In genomic region chr1:54604051-54604450, GRCh38 we compare ENCODE assay signal across 29 cellular contexts. TPM values are rescaled to one million over a fixed set of nuclear protein-coding genes. Genes with fewer than 3 reads are reported as not detected.
DNase-seq lines count a peak whose midpoint lies in the region; ATAC-seq and TF ChIP-seq lines count a peak whose summit lies in the region.
"Had no signal": no experiment of that assay in that cellular context is flagged by ENCODE, and none has a peak within 500 bp of the region (broad histone marks: within the 10 kb centered on the region; RNA-seq: fewer than 3 reads in every experiment).

No MANE protein-coding gene starts in this region.

- H2BK15ac ChIP-seq in mesenchymal stem cell (ENCODE audit: low read depth, poor library complexity, severe bottlenecking), result no peak overlapping the region

- H3K9ac ChIP-seq in mammary epithelial cell (ENCODE audit: insufficient read depth, low read length) (no peak overlapping the region), mesenchymal stem cell (ENCODE audit: low read length) (no peak overlapping the region)

- H3K18ac ChIP-seq in mesenchymal stem cell (ENCODE audit: low read depth in 1 of 2, low read length in 2 of 2), result no peak overlapping the region

- H3K27ac ChIP-seq in mammary epithelial cell (ENCODE audit: insufficient read depth, low read depth, low read length), result no peak overlapping the region
- no peak overlapping the region for H3K27ac ChIP-seq in mesenchymal stem cell (ENCODE audit: low read length, poor library complexity, severe bottlenecking)
- H3K27ac ChIP-seq in transverse colon, result peak overlapping the region; percentile 30 to 54 (median 50)
- H3K27ac ChIP-seq: A549, ascending aorta, dorsolateral prefrontal cortex, lower lobe of right lung, PC-9, upper lobe of right lung had no signal

- in situ Hi-C loops in mammary epithelial cell (cut with MboI; ENCODE audit: low sequenced_read_pairs in 2 of 2) (no loop called here), transverse colon (cut with MboI; ENCODE audit: low pct_ligation_motif_present in 1 of 4, low pct_unique_long_range_greater_than_20kb in 1 of 4, low sequenced_read_pairs in 3 of 4) (no loop called here)

- DNase-seq in MCF 10A (ENCODE audit: unreplicated experiment) (no peak), mammary epithelial cell (no peak), WTC11 (ENCODE audit: low spot score) (no peak), mesenchymal stem cell (no peak), transverse colon (peak; percentile 79), NCI-H226 (no peak)
- DNase-seq: activated CD4-positive, CD25-positive, alpha-beta regulatory T cell treated with anti-CD3 and anti-CD28 coated beads, Interleukin-2, amount 50 U/mL, for 72 hours; BE2C; caudate nucleus; dorsolateral prefrontal cortex; kidney; lower lobe of right lung; NCI-H446 treated with DMSO at 0.1 percent for 48 hours; SIG-M5; upper lobe of right lung had no signal

- H2AFZ ChIP-seq in mammary epithelial cell (ENCODE audit: low read depth, low read length) (no peak overlapping the region), mesenchymal stem cell (ENCODE audit: low read depth, low read length) (no peak overlapping the region)
- H2AFZ ChIP-seq: PC-9 had no signal

- TF ChIP-seq POLR2A in transverse colon (IDR thresholded peaks at IDR 0.05), result no peak

- peaks cover 11% of the 10 kb centered on the region for H3K4me1 ChIP-seq in mammary epithelial cell (ENCODE audit: insufficient read depth, low read length)
- H3K4me1 ChIP-seq in mesenchymal stem cell (ENCODE audit: control insufficient read depth, insufficient read depth, low read depth, low read length), result peaks cover 45% of the 10 kb centered on the region
- peaks cover 0 to 15% (median 7%) of the 10 kb centered on the region in 4 donors for H3K4me1 ChIP-seq in transverse colon
- H3K4me1 ChIP-seq: A549, BE2C, lower lobe of right lung, upper lobe of right lung had no signal

- no peak overlapping the region for H4K91ac ChIP-seq in mesenchymal stem cell (ENCODE audit: low read length)

- H3K36me3 Mint-ChIP-seq in MCF 10A (ENCODE audit: insufficient read depth, unreplicated experiment) (peaks cover 16% of the 10 kb centered on the region), WTC11 (no peaks in the 10 kb centered on the region)
- H3K36me3 Mint-ChIP-seq: IgD-negative memory B cell had no signal

- no peak overlapping the region for H2BK12ac ChIP-seq in mesenchymal stem cell (ENCODE audit: low read length in 2 of 2)

- peak overlapping the region; percentile 43 for H2AK5ac ChIP-seq in mesenchymal stem cell (ENCODE audit: low read length, severe bottlenecking)

- H3K79me2 ChIP-seq in mammary epithelial cell (ENCODE audit: insufficient read depth, low read length), result no peaks in the 10 kb centered on the region

- H3K79me1 ChIP-seq in mesenchymal stem cell (replicated peaks; ENCODE audit: low read length, poor library complexity, severe bottlenecking), result no peaks in the 10 kb centered on the region

- CTCF ChIA-PET in MCF 10A (lab: Yijun Ruan, JAX) (no interaction called here), mammary epithelial cell (lab: Charles Lee; ENCODE audit: low non-redundant PET) (no interaction called here), WTC11 (lab: Charles Lee) (interaction anchor here (0.6 to 0.9 kb wide), 3 partner anchors 115 to 612 kb away, joined by 3 read pairs; partner anchors contain the start of gene TTC22)

- H3K27ac Mint-ChIP-seq in MCF 10A (ENCODE audit: low read depth, unreplicated experiment) (peak overlapping the region; percentile 70), WTC11 (peak overlapping the region; percentile 89; the same call in 1 of the 2 replicates)
- H3K27ac Mint-ChIP-seq: IgD-negative memory B cell had no signal

- no peaks in the 10 kb centered on the region for H4K20me1 ChIP-seq in mammary epithelial cell (ENCODE audit: insufficient read depth, low read length)

- no TSS peak for BruUV-seq in MCF 10A (replicated peaks; lab: Mats Ljungman, UMichigan)
- BruUV-seq in mammary epithelial cell (replicated peaks; lab: Mats Ljungman, UMichigan), result no TSS peak

- intact Hi-C loops in MCF 10A (cut with micrococcal nuclease) (no loop called here), mammary epithelial cell (cut with micrococcal nuclease) (no loop called here), transverse colon (cut with DNase I; ENCODE audit: low total_unique reads) (no loop called here)

- no peak overlapping the region for H3K4ac ChIP-seq in mesenchymal stem cell (ENCODE audit: low read depth in 1 of 2, low read length in 2 of 2)

- no peak overlapping the region for H2BK5ac ChIP-seq in mesenchymal stem cell (ENCODE audit: low read depth, low read length, poor library complexity, severe bottlenecking)

- POLR2A ChIA-PET in MCF 10A (lab: Yijun Ruan, JAX), result interaction anchor here (1.2 kb wide), 1 partner anchor 8 kb away, joined by 4 read pairs; no protein-coding TSS in a partner anchor
- POLR2A ChIA-PET in WTC11 (lab: Charles Lee), result interaction anchor here (0.5 kb wide), 1 partner anchor 348 kb away, joined by 5 read pairs; no protein-coding TSS in a partner anchor

- H3K9me3 Mint-ChIP-seq in MCF 10A (ENCODE audit: unreplicated experiment), result no peaks in the 10 kb centered on the region
- H3K9me3 Mint-ChIP-seq in WTC11, result no peaks in the 10 kb centered on the region
- H3K9me3 Mint-ChIP-seq: activated naive CD4-positive, alpha-beta T cell treated with anti-CD3 and anti-CD28 coated beads for 36 hours; IgD-negative memory B cell had no signal

- no peak overlapping the region for H3K4me3 Mint-ChIP-seq in MCF 10A (ENCODE audit: unreplicated experiment)
- H3K4me3 Mint-ChIP-seq in WTC11, result no peak overlapping the region
- H3K4me3 Mint-ChIP-seq: activated naive CD4-positive, alpha-beta T cell treated with anti-CD3 and anti-CD28 coated beads for 36 hours had no signal

- WGBS in mammary epithelial cell (ENCODE audit: low coverage, missing lambda C conversion rate), result 91% methylated on average over 6 of the region's 7 CpGs
- WGBS in mesenchymal stem cell, result 89% methylated on average over 7 of the region's 7 CpGs
- 45% methylated on average over 7 of the region's 7 CpGs; no CpG with 5 or more reads in 1 of the 2 donors for WGBS in transverse colon (ENCODE audit: low coverage in 1 of 2), 2 donors

- TF ChIP-seq EP300 in transverse colon (IDR thresholded peaks at IDR 0.05; ENCODE audit: low read depth), result no peak

- no peak overlapping the region for H4K8ac ChIP-seq in mesenchymal stem cell (ENCODE audit: low read length)

- no peak overlapping the region for H3K23ac ChIP-seq in mesenchymal stem cell (ENCODE audit: low read length in 2 of 2)

- H3K27me3 Mint-ChIP-seq in MCF 10A (ENCODE audit: insufficient read depth, unreplicated experiment) (no peaks in the 10 kb centered on the region), WTC11 (ENCODE audit: low read depth) (no peaks in the 10 kb centered on the region)

- H3K4me2 ChIP-seq in mammary epithelial cell (ENCODE audit: insufficient read depth, low read depth, low read length), result no peak overlapping the region
- no peak overlapping the region for H3K4me2 ChIP-seq in mesenchymal stem cell (ENCODE audit: low read length, poor library complexity, severe bottlenecking)
- H3K4me2 ChIP-seq: A549, PC-9 had no signal

- no peak overlapping the region for H2BK120ac ChIP-seq in mesenchymal stem cell (ENCODE audit: low read depth, low read length)

- H3K4me3 ChIP-seq in mammary epithelial cell (replicated peaks in 1 of 3; ENCODE audit: insufficient read depth in 1 of 3, low read depth in 2 of 3, low read length in 3 of 3) (no peak overlapping the region), mesenchymal stem cell (ENCODE audit: insufficient read depth in 1 of 2, low read depth in 1 of 2, low read length in 2 of 2) (no peak overlapping the region), transverse colon (no peak overlapping the region)
- H3K4me3 ChIP-seq: A549, ascending aorta, dorsolateral prefrontal cortex, GM12878, lower lobe of right lung, PC-9, upper lobe of right lung had no signal

- H3K4me1 Mint-ChIP-seq in MCF 10A (ENCODE audit: insufficient read depth, unreplicated experiment) (peaks cover 4% of the 10 kb centered on the region), WTC11 (peaks cover 3% of the 10 kb centered on the region; the same call in 1 of the 2 replicates)

- dilution Hi-C loops in mammary epithelial cell (cut with HindIII; ENCODE audit: low sequenced_read_pairs), result no loop called here

- no peak overlapping the region for H3K14ac ChIP-seq in mesenchymal stem cell (ENCODE audit: low read length in 2 of 2)

- H3K27me3 ChIP-seq in mammary epithelial cell (ENCODE audit: insufficient read depth, low read length) (no peaks in the 10 kb centered on the region), mesenchymal stem cell (ENCODE audit: control insufficient read depth in 1 of 2, insufficient read depth in 1 of 2, low read length in 2 of 2) (no peaks in the 10 kb centered on the region), transverse colon (no peaks in the 10 kb centered on the region)
- H3K27me3 ChIP-seq: ascending aorta, BE2C, dorsolateral prefrontal cortex, upper lobe of right lung had no signal

- ATAC-seq in WTC11 (no peak), HG02981 (IDR thresholded peaks at IDR 0.05; ENCODE audit: unreplicated experiment) (no peak), HG03520 (IDR thresholded peaks at IDR 0.05; ENCODE audit: unreplicated experiment) (no peak)
- ATAC-seq: A549, HCT116, lower lobe of right lung, upper lobe of right lung had no signal

- H3K36me3 ChIP-seq in mammary epithelial cell (ENCODE audit: insufficient read depth, low read length) (no peaks in the 10 kb centered on the region), mesenchymal stem cell (ENCODE audit: control insufficient read depth in 1 of 2, insufficient read depth in 2 of 2, low read depth in 1 of 2, low read length in 2 of 2) (no peaks in the 10 kb centered on the region), transverse colon (peaks cover 0 to 8% (median 4%) of the 10 kb centered on the region in 4 donors)
- H3K36me3 ChIP-seq: BE2C, lower lobe of right lung, upper lobe of right lung had no signal

- TF ChIP-seq CTCF in MCF 10A (IDR thresholded peaks at IDR 0.05; ENCODE audit: unreplicated experiment) (no peak), mammary epithelial cell (conservative IDR thresholded peaks at IDR 0.05 in 1 of 2, IDR thresholded peaks at IDR 0.05 in 1 of 2; ENCODE audit: extremely low read depth in 1 of 2, insufficient read depth in 1 of 2, low read depth in 1 of 2, low read length in 2 of 2) (no peak), WTC11 (IDR thresholded peaks at IDR 0.05) (no peak), transverse colon (IDR thresholded peaks at IDR 0.05) (no peak)

- H3K9me3 ChIP-seq in mammary epithelial cell (replicated peaks; ENCODE audit: insufficient read depth, low read length) (no peaks in the 10 kb centered on the region), mesenchymal stem cell (ENCODE audit: control insufficient read depth, low read length) (no peaks in the 10 kb centered on the region), transverse colon (no peaks in the 10 kb centered on the region)
- H3K9me3 ChIP-seq: A549, ascending aorta, BE2C, lower lobe of right lung, upper lobe of right lung had no signal

RNA-seq across cellular contexts. Expression of gene FAM151A, which starts 19.3 kb away (rescaled TPM):
- not detected in 2 replicates for total RNA-seq in MCF 10A (2022)
- total RNA-seq in mammary epithelial cell, result under 1 TPM in 1 of 2 donors, not detected in 1; 0.14 TPM
- polyA plus RNA-seq in mammary epithelial cell, result 0.10 TPM
- not detected for polyA minus RNA-seq in mammary epithelial cell
- total RNA-seq in WTC11 (2021), result 0.11 TPM in 1 of 3 replicates, not detected in the others
- not detected for polyA plus RNA-seq in mesenchymal stem cell (2013, experiment 1 of 2)
- not detected for polyA plus RNA-seq in mesenchymal stem cell (2013, experiment 2 of 2)
- total RNA-seq in transverse colon, result 10 to 100 TPM in 1 of 4 donors, 1 to 10 TPM in 3; 1.4 to 28.5 (median 7.1) TPM
- total RNA-seq: activated CD8-positive, alpha-beta memory T cell treated with anti-CD3 and anti-CD28 coated beads for 36 hours; activated naive CD4-positive, alpha-beta T cell treated with anti-CD3 and anti-CD28 coated beads for 36 hours; ascending aorta; Daoy; dorsolateral prefrontal cortex; endothelial cell of umbilical vein; kidney; lower lobe of right lung; M059J; PC-9; skeletal muscle tissue; upper lobe of right lung had no signal
- polyA plus RNA-seq: A549, endothelial cell of umbilical vein, IgD-negative memory B cell had no signal

RNA-seq across cellular contexts. Expression of gene MROH7, which starts 37.5 kb away (rescaled TPM):
- total RNA-seq in MCF 10A (2022) (0.34 TPM in 1 of 2 replicates, not detected in the other), mammary epithelial cell (under 1 TPM in 1 of 2 donors, not detected in 1; 0.42 TPM), WTC11 (2021) (0.13 to 0.44 TPM (median 0.41 TPM) in 3 replicates), transverse colon (10 to 100 TPM; 16.1 to 69.9 (median 30.5) TPM)
- polyA plus RNA-seq in mammary epithelial cell, result not detected
- not detected for polyA minus RNA-seq in mammary epithelial cell
- 0.04 TPM for polyA plus RNA-seq in mesenchymal stem cell (2013, experiment 1 of 2)
- not detected for polyA plus RNA-seq in mesenchymal stem cell (2013, experiment 2 of 2)
- total RNA-seq: activated CD8-positive, alpha-beta memory T cell treated with anti-CD3 and anti-CD28 coated beads for 36 hours; Daoy; M059J; PC-9 had no signal
- polyA plus RNA-seq: A549, GM12878, IgD-negative memory B cell had no signal

RNA-seq across cellular contexts. Expression of gene ACOT11, which starts 56.0 kb away (rescaled TPM):
- 4.5 and 5.3 TPM in 2 replicates for total RNA-seq in MCF 10A (2022)
- total RNA-seq in mammary epithelial cell, result 1 to 10 TPM; 3.7 to 6.3 TPM
- 9.4 TPM for polyA plus RNA-seq in mammary epithelial cell
- polyA minus RNA-seq in mammary epithelial cell, result 9.7 TPM
- 3.8 to 4.4 TPM (median 4.2 TPM) in 3 replicates for total RNA-seq in WTC11 (2021)
- 0.83 TPM for polyA plus RNA-seq in mesenchymal stem cell (2013, experiment 1 of 2)
- 0.88 TPM for polyA plus RNA-seq in mesenchymal stem cell (2013, experiment 2 of 2)
- total RNA-seq in transverse colon, result 10 to 100 TPM; 70.6 to 79.7 (median 75.3) TPM

Comparison
In these comparisons a context has a peak if more than half of its experiments do, and no peak if none do; other contexts are left out.
1. H3K27ac ChIP-seq: peak in transverse colon (4 of 4); none in mammary epithelial cell (single experiment) and mesenchymal stem cell (single experiment).
2. RNA of gene MROH7, which starts 37.5 kb away (total RNA-seq): 16.1 to 69.9 TPM in transverse colon; 0.42 TPM in mammary epithelial cell, 0.13 to 0.44 TPM in WTC11 and 0.34 TPM in MCF 10A; every median in the first group is over 10 times any median in the second.
3. RNA of gene ACOT11, which starts 56.0 kb away (total RNA-seq): 70.6 to 79.7 TPM in transverse colon; 3.7 to 6.3 TPM in mammary epithelial cell, 4.5 to 5.3 TPM in MCF 10A and 3.8 to 4.4 TPM in WTC11; every median in the first group is over 4 times any median in the second.